In genomic region chr6:137552809-137553208, GRCh38 we compare ENCODE assay signal across 10 cellular contexts. TPM values are rescaled to one million over a fixed set of nuclear protein-coding genes. Genes with fewer than 3 reads are reported as not detected.
"Had no signal": no experiment of that assay in that cellular context is flagged by ENCODE, and none has a peak within 500 bp of the region (broad histone marks: within the 10 kb centered on the region; RNA-seq: fewer than 3 reads in every experiment).

No MANE protein-coding gene starts in this region.

- H2AFZ ChIP-seq: GM23248 had no signal

- H3K4me3 ChIP-seq: GM23248 had no signal

- H3K9ac ChIP-seq: GM23248, KMS-11 had no signal

- FAIRE-seq: H54 had no signal

- DNase-seq: GM23248, GOT3, H9, HCEC 1CT, KBM-7 had no signal

- H3K4me2 ChIP-seq: KMS-11 had no signal

- H3K27ac ChIP-seq: GM23248, HL-60, KMS-11 had no signal

RNA-seq across cellular contexts. Expression of gene OLIG3, which starts 58.6 kb away (rescaled TPM):
- total RNA-seq: GM23248, HT1080 had no signal
- polyA plus RNA-seq: GM23248, IgD-negative memory B cell had no signal
